Comparison of ENCODE assay signal across 1 cellular context in genomic region chr12:105504286-105504685, GRCh38.
TF ChIP-seq lines count a peak whose summit lies in the region.

No MANE protein-coding gene starts in this region.

TF ChIP-seq in GM23338, 12 proteins besides CTCF, POLR2A, EP300 and RAD21 (continued from another document):
- TF ChIP-seq ZNF331 (CRISPR knock-in tag; IDR thresholded peaks at IDR 0.05; ENCODE audit: low read depth) (no peak), JUNB (IDR thresholded peaks at IDR 0.05; ENCODE audit: unreplicated experiment) (no peak), STAT1 (IDR thresholded peaks at IDR 0.05; ENCODE audit: unreplicated experiment) (no peak)
